Comparison of ENCODE assay signal across 1 cellular context in genomic region chr22:38450234-38450797, GRCh38.
TF ChIP-seq lines count a peak whose summit lies in the region.

No MANE protein-coding gene starts in this region.

TF ChIP-seq in WTC11, 78 proteins besides CTCF, POLR2A, EP300 and RAD21 (continued from another document):
- TF ChIP-seq PREB (CRISPR knock-in tag; IDR thresholded peaks at IDR 0.05; ENCODE audit: borderline replicate concordance) (no peak), FOXP1 (CRISPR knock-in tag; IDR thresholded peaks at IDR 0.05; ENCODE audit: borderline replicate concordance) (no peak), CREB1 (CRISPR knock-in tag; IDR thresholded peaks at IDR 0.05) (no peak), TEAD1 (CRISPR knock-in tag; IDR thresholded peaks at IDR 0.05) (no peak), FOXP4 (CRISPR knock-in tag; IDR thresholded peaks at IDR 0.05) (no peak), ERG (CRISPR knock-in tag; IDR thresholded peaks at IDR 0.05) (no peak), MYBL2 (CRISPR knock-in tag; IDR thresholded peaks at IDR 0.05) (no peak), TP53 (CRISPR knock-in tag; IDR thresholded peaks at IDR 0.05) (no peak), E2F5 (CRISPR knock-in tag; IDR thresholded peaks at IDR 0.05) (no peak)
